Comparison of ENCODE assay signal across 8 cellular contexts in genomic region chr1:70528591-70529333, GRCh38.
DNase-seq lines count a peak whose midpoint lies in the region; ATAC-seq and TF ChIP-seq lines count a peak whose summit lies in the region.

No MANE protein-coding gene starts in this region.

- H3K9me2 ChIP-seq in GM23248 (ENCODE audit: insufficient read depth): no peaks in the 10 kb centered on the region

- in situ Hi-C loops in GM23248 (cut with MboI): loop anchor here (5.0 kb wide), 1 partner anchor 524 kb away; no protein-coding TSS in a partner anchor

- no peaks in the 10 kb centered on the region for H3K4me1 ChIP-seq in GM23248 (ENCODE audit: insufficient read depth)

- POLR2A ChIA-PET in activated CD8-positive, alpha-beta T cell treated with anti-CD3 and anti-CD28 coated beads for 36 hours (lab: Charles Lee): no interaction called here

- DNase-seq in activated naive CD4-positive, alpha-beta T cell treated with anti-CD3 and anti-CD28 coated beads, Interleukin-2, amount 10 ng/mL, durations not matched to agents 7 days and 5 days: peak; percentile 26
- no peak for DNase-seq in activated naive CD4-positive, alpha-beta T cell (lab: John Stamatoyannopoulos, UW)
- DNase-seq in GM23248 (peak; percentile 59), NCI-H1105 (lab: John Stamatoyannopoulos, UW) (peak; percentile 39), iPS DF 4.7 (ENCODE audit: extremely low read depth, low spot score) (peak; percentile 44), superior temporal gyrus (ENCODE audit: extremely low spot score) (peak; percentile 56), HK-2 (ENCODE audit: unreplicated experiment) (no peak)
- peak; percentile 32 for DNase-seq in activated CD8-positive, alpha-beta T cell treated with anti-CD3 and anti-CD28 coated beads for 36 hours

- H3K4me3 Mint-ChIP-seq in activated naive CD4-positive, alpha-beta T cell treated with anti-CD3 and anti-CD28 coated beads, Interleukin-2, amount 10 ng/mL, durations not matched to agents 7 days and 5 days: no peak overlapping the region
- no peak overlapping the region for H3K4me3 Mint-ChIP-seq in activated CD8-positive, alpha-beta T cell treated with anti-CD3 and anti-CD28 coated beads for 36 hours

- no peaks in the 10 kb centered on the region for H3F3A ChIP-seq in GM23248 (ENCODE audit: insufficient read depth)

- no peaks in the 10 kb centered on the region for H3K9me3 Mint-ChIP-seq in activated naive CD4-positive, alpha-beta T cell treated with anti-CD3 and anti-CD28 coated beads, Interleukin-2, amount 10 ng/mL, durations not matched to agents 7 days and 5 days
- H3K9me3 Mint-ChIP-seq in activated CD8-positive, alpha-beta T cell treated with anti-CD3 and anti-CD28 coated beads for 36 hours: no peaks in the 10 kb centered on the region

- H3K4me1 Mint-ChIP-seq in activated naive CD4-positive, alpha-beta T cell treated with anti-CD3 and anti-CD28 coated beads, Interleukin-2, amount 10 ng/mL, durations not matched to agents 7 days and 5 days: no peaks in the 10 kb centered on the region
- H3K4me1 Mint-ChIP-seq in activated CD8-positive, alpha-beta T cell treated with anti-CD3 and anti-CD28 coated beads for 36 hours (ENCODE audit: low read depth): peaks cover 3% of the 10 kb centered on the region

- no peaks in the 10 kb centered on the region for H3K27me3 ChIP-seq in GM23248 (replicated peaks; ENCODE audit: insufficient read depth)

- H3K36me3 Mint-ChIP-seq in activated naive CD4-positive, alpha-beta T cell treated with anti-CD3 and anti-CD28 coated beads, Interleukin-2, amount 10 ng/mL, durations not matched to agents 7 days and 5 days: no peaks in the 10 kb centered on the region
- no peaks in the 10 kb centered on the region for H3K36me3 Mint-ChIP-seq in activated CD8-positive, alpha-beta T cell treated with anti-CD3 and anti-CD28 coated beads for 36 hours (ENCODE audit: low read depth)

- no peaks in the 10 kb centered on the region for H4K20me1 ChIP-seq in GM23248 (ENCODE audit: insufficient read depth)

- no peak overlapping the region for H3K27ac Mint-ChIP-seq in activated naive CD4-positive, alpha-beta T cell treated with anti-CD3 and anti-CD28 coated beads, Interleukin-2, amount 10 ng/mL, durations not matched to agents 7 days and 5 days
- no peak overlapping the region for H3K27ac Mint-ChIP-seq in activated CD8-positive, alpha-beta T cell treated with anti-CD3 and anti-CD28 coated beads for 36 hours

- no peak overlapping the region for H3K9ac ChIP-seq in GM23248

- WGBS in GM23248 (ENCODE audit: low coverage in 1 of 2, low lambda C conversion rate in 2 of 2, missing lambda C conversion rate in 2 of 2), 2 experiments: 19 to 26% methylated on average over 11 to 12 of the region's 12 CpGs

- H3K79me2 ChIP-seq in GM23248 (ENCODE audit: insufficient read depth): no peaks in the 10 kb centered on the region

- no peak overlapping the region for H3K27ac ChIP-seq in GM23248

- H3K4me3 ChIP-seq in GM23248: no peak overlapping the region

- H3K36me3 ChIP-seq in GM23248 (ENCODE audit: low read depth): no peaks in the 10 kb centered on the region

- no peaks in the 10 kb centered on the region for H3K9me3 ChIP-seq in GM23248 (ENCODE audit: low read depth)

- ATAC-seq in activated CD8-positive, alpha-beta T cell treated with anti-CD3 and anti-CD28 coated beads for 36 hours: peak; percentile 62

- H3K4me2 ChIP-seq in GM23248 (ENCODE audit: unreplicated experiment): no peak overlapping the region

- CTCF ChIA-PET in activated naive CD4-positive, alpha-beta T cell treated with anti-CD3 and anti-CD28 coated beads, Interleukin-2, amount 10 ng/mL, durations not matched to agents 7 days and 5 days (lab: Charles Lee): interaction anchor here (0.6 to 1.5 kb wide), 7 partner anchors 16 to 889 kb away, joined by 3 to 5 read pairs (median 4); partner anchors contain the start of gene PTGER3
- CTCF ChIA-PET in activated CD8-positive, alpha-beta T cell treated with anti-CD3 and anti-CD28 coated beads for 36 hours (lab: Charles Lee): interaction anchor here (0.8 to 1.7 kb wide), 5 partner anchors 18 to 521 kb away, joined by 3 to 9 read pairs (median 3); no protein-coding TSS in a partner anchor

- TF ChIP-seq CTCF in activated CD8-positive, alpha-beta T cell treated with anti-CD3 and anti-CD28 coated beads for 36 hours (IDR thresholded peaks at IDR 0.05): peak; percentile 52

- 0 out of 2 replicates have a peak overlapping the region, but pooled peaks have one; percentile 37 for H2AFZ ChIP-seq in GM23248

- intact Hi-C loops in activated CD8-positive, alpha-beta T cell treated with anti-CD3 and anti-CD28 coated beads for 36 hours (cut with micrococcal nuclease): loop anchor here (5.0 kb wide), 1 partner anchor 524 kb away; no protein-coding TSS in a partner anchor

- H3K27me3 Mint-ChIP-seq in activated naive CD4-positive, alpha-beta T cell treated with anti-CD3 and anti-CD28 coated beads, Interleukin-2, amount 10 ng/mL, durations not matched to agents 7 days and 5 days: peaks cover 11% of the 10 kb centered on the region
- peaks cover 15% of the 10 kb centered on the region for H3K27me3 Mint-ChIP-seq in activated CD8-positive, alpha-beta T cell treated with anti-CD3 and anti-CD28 coated beads for 36 hours

Comparison
In these comparisons a context has a peak if more than half of its experiments do, and no peak if none do; other contexts are left out.
1. DNase-seq: peak in activated naive CD4-positive, alpha-beta T cell treated with anti-CD3 and anti-CD28 coated beads, Interleukin-2, amount 10 ng/mL, durations not matched to agents 7 days and 5 days (single experiment), GM23248 (single experiment), NCI-H1105 (single experiment), activated CD8-positive, alpha-beta T cell treated with anti-CD3 and anti-CD28 coated beads for 36 hours (single experiment), iPS DF 4.7 (single experiment) and superior temporal gyrus (single experiment); none in activated naive CD4-positive, alpha-beta T cell (0 of 4) and HK-2 (single experiment).